ENCODE assay signal across 8 cellular contexts in genomic region chr12:49019120-49019430, GRCh38. TPM values are rescaled to one million over a fixed set of nuclear protein-coding genes. Genes with fewer than 3 reads are reported as not detected.
DNase-seq lines count a peak whose midpoint lies in the region; ATAC-seq and TF ChIP-seq lines count a peak whose summit lies in the region.

No MANE protein-coding gene starts in this region.

- H3K9me3 ChIP-seq in HUES6 (ENCODE audit: control insufficient read depth, insufficient read depth, low read depth, low read length) (no peaks in the 10 kb centered on the region), mucosa of descending colon (no peaks in the 10 kb centered on the region)

- TF ChIP-seq CTCF in cardiac fibroblast (IDR thresholded peaks at IDR 0.05; ENCODE audit: low read depth, low read length) (no peak), mucosa of descending colon (IDR thresholded peaks at IDR 0.05) (no peak)

- H3K27me3 ChIP-seq in HUES6 (ENCODE audit: control insufficient read depth, insufficient read depth, low read length): no peaks in the 10 kb centered on the region

- ATAC-seq in GM19463 (IDR thresholded peaks at IDR 0.05; ENCODE audit: unreplicated experiment) (peak; percentile 10), mucosa of descending colon (peak; percentile 17)

- peak overlapping the region; percentile 87 for H3K4me3 ChIP-seq in HUES6 (ENCODE audit: low read depth, low read length)
- peak overlapping the region; percentile 75 to 93 for H3K4me3 ChIP-seq in cardiac fibroblast (replicated peaks in 1 of 2; ENCODE audit: low read depth in 2 of 2, low read length in 2 of 2)
- H3K4me3 ChIP-seq in mucosa of descending colon: peak overlapping the region; percentile 58

- peaks cover 12% of the 10 kb centered on the region for H3K4me1 ChIP-seq in HUES6 (ENCODE audit: control insufficient read depth, insufficient read depth, low read length)
- peaks cover 7% of the 10 kb centered on the region for H3K4me1 ChIP-seq in mucosa of descending colon (ENCODE audit: low read depth)

- H3K27ac ChIP-seq in HUES6 (ENCODE audit: low read depth, low read length): peak overlapping the region; percentile 85

- H3K36me3 ChIP-seq in HUES6 (ENCODE audit: control insufficient read depth, insufficient read depth, low read length) (peaks cover 29% of the 10 kb centered on the region), mucosa of descending colon (ENCODE audit: low read depth) (no peaks in the 10 kb centered on the region)

- H3K9ac ChIP-seq in HUES6 (ENCODE audit: low read length): peak overlapping the region; percentile 89

- intact Hi-C loops in mucosa of descending colon (cut with DNase I, micrococcal nuclease): no loop called here

- DNase-seq in cardiac fibroblast (ENCODE audit: low read depth in 2 of 2): no peak
- no peak for DNase-seq in mucosa of descending colon
- DNase-seq in DMS79 treated with DMSO at 0.1 percent for 48 hours (lab: John Stamatoyannopoulos, UW): no peak
- no peak for DNase-seq in stimulated activated CD4-positive, alpha-beta T cell treated with anti-CD3 and anti-CD28 coated beads, Interleukin-4, amount 100 ng/mL, for 24 hours
- DNase-seq in activated effector memory CD4-positive, alpha-beta T cell treated with anti-CD3 and anti-CD28 coated beads, Interleukin-2, amount 50 U/mL, for 16 hours: no peak
- DNase-seq in central memory CD4-positive, alpha-beta T cell: no peak

RNA-seq across cellular contexts. Expression of gene PRKAG1, which starts 0.5 kb away (rescaled TPM):
- total RNA-seq in mucosa of descending colon: 10 to 100 TPM; 51.5 to 60.1 (median 52.2) TPM

RNA-seq across cellular contexts. Expression of gene DDN, which starts 19.9 kb away (rescaled TPM):
- total RNA-seq in mucosa of descending colon: under 1 TPM in 1 of 3 donors, not detected in 2; 0.12 TPM

RNA-seq across cellular contexts. Expression of gene WNT1, which starts 41.0 kb away (rescaled TPM):
- total RNA-seq in mucosa of descending colon: not detected

RNA-seq across cellular contexts. Expression of gene KMT2D, which starts 41.5 kb away (rescaled TPM):
- total RNA-seq in mucosa of descending colon: 100 to 1,000 TPM in 1 of 3 donors, 10 to 100 TPM in 2; 83.3 to 102 (median 88.5) TPM

RNA-seq across cellular contexts. Expression of gene WNT10B, which starts 47.5 kb away (rescaled TPM):
- 1 to 10 TPM in 1 of 3 donors, under 1 TPM in 2; 0.49 to 1.1 (median 0.76) TPM for total RNA-seq in mucosa of descending colon
